10 cellular contexts compared by ENCODE assay signal in genomic region chr13:60759499-60759898, GRCh38.
DNase-seq lines count a peak whose midpoint lies in the region; ATAC-seq and TF ChIP-seq lines count a peak whose summit lies in the region.
"Had no signal": no experiment of that assay in that cellular context is flagged by ENCODE, and none has a peak within 500 bp of the region (broad histone marks: within the 10 kb centered on the region; RNA-seq: fewer than 3 reads in every experiment).

No MANE protein-coding gene starts in this region.

- TF ChIP-seq CTCF in smooth muscle cell (IDR thresholded peaks at IDR 0.05; ENCODE audit: borderline replicate concordance, insufficient read depth, poor library complexity, severe bottlenecking) = no peak

- H3K9me3 ChIP-seq in smooth muscle cell (replicated peaks; ENCODE audit: low read depth) = no peaks in the 10 kb centered on the region

- H4K20me1 ChIP-seq in smooth muscle cell (ENCODE audit: low read depth) = no peaks in the 10 kb centered on the region

- H3F3A ChIP-seq in smooth muscle cell (ENCODE audit: low read depth) = no peaks in the 10 kb centered on the region

- no peaks in the 10 kb centered on the region for H3K27me3 ChIP-seq in smooth muscle cell (ENCODE audit: low read depth)

- H2AFZ ChIP-seq in smooth muscle cell (ENCODE audit: low read depth) = no peak overlapping the region

- 25% methylated on average over 9 of the region's 9 CpGs for WGBS in smooth muscle cell (ENCODE audit: low lambda C conversion rate)

- H3K79me2 ChIP-seq in smooth muscle cell (ENCODE audit: low read depth) = no peaks in the 10 kb centered on the region

- H3K4me1 ChIP-seq in smooth muscle cell (ENCODE audit: low read depth) = peaks cover 38% of the 10 kb centered on the region

- H3K9ac ChIP-seq in smooth muscle cell (ENCODE audit: low read depth) = no peak overlapping the region

- DNase-seq in NCI-H2171 treated with DMSO at 0.1 percent for 48 hours (lab: John Stamatoyannopoulos, UW) (peak; percentile 30), NCI-H2171 (lab: John Stamatoyannopoulos, UW) (no peak), astrocyte of the hippocampus (ENCODE audit: low read depth, low spot score) (peak; percentile 82), iris pigment epithelial cell (ENCODE audit: low read depth) (peak; percentile 5), smooth muscle cell (lab: John Stamatoyannopoulos, UW; ENCODE audit: unreplicated experiment) (no peak), EL (no peak)
- DNase-seq: activated CD4-positive, alpha-beta memory T cell treated with anti-CD3 and anti-CD28 coated beads, Interleukin-2, amount 10 ng/mL, durations not matched to agents 7 days and 5 days; activated naive CD8-positive, alpha-beta T cell treated with anti-CD3 and anti-CD28 coated beads, Interleukin-2, amount 50 U/mL, for 24 hours had no signal

- ATAC-seq in HG02571 (IDR thresholded peaks at IDR 0.05; ENCODE audit: unreplicated experiment) (no peak), GM19035 (IDR thresholded peaks at IDR 0.05; ENCODE audit: unreplicated experiment) (no peak)
- ATAC-seq: activated naive CD8-positive, alpha-beta T cell treated with anti-CD3 and anti-CD28 coated beads, Interleukin-2, amount 50 U/mL, for 24 hours had no signal

- H3K4me3 ChIP-seq in smooth muscle cell = no peak overlapping the region

- no peak overlapping the region for H3K27ac ChIP-seq in smooth muscle cell (ENCODE audit: low read depth)

- peak overlapping the region; percentile 66 for H3K4me2 ChIP-seq in smooth muscle cell

- H3K36me3 ChIP-seq in smooth muscle cell (ENCODE audit: low read depth) = no peaks in the 10 kb centered on the region

Comparison
In these comparisons a context has a peak if more than half of its experiments do, and no peak if none do; other contexts are left out.
1. DNase-seq: peak in NCI-H2171 treated with DMSO at 0.1 percent for 48 hours (single experiment), astrocyte of the hippocampus (single experiment) and iris pigment epithelial cell (single experiment); none in NCI-H2171 (single experiment), smooth muscle cell (single experiment) and EL (single experiment).